In genomic region chr15:98667521-98668179, GRCh38 we compare ENCODE assay signal across 1 cellular context.
TF ChIP-seq lines count a peak whose summit lies in the region.

No MANE protein-coding gene starts in this region.

TF ChIP-seq in HepG2, 621 proteins besides CTCF, POLR2A, EP300 and RAD21 (continued from another document):
- TF ChIP-seq ZNF687 (CRISPR knock-in tag; IDR thresholded peaks at IDR 0.05): peak; percentile 31; the same call in 1 of the 2 replicates
